Comparison of ENCODE assay signal across 10 cellular contexts in genomic region chr1:228455715-228456114, GRCh38. TPM values are rescaled to one million over a fixed set of nuclear protein-coding genes. Genes with fewer than 3 reads are reported as not detected.
DNase-seq lines count a peak whose midpoint lies in the region; ATAC-seq, FAIRE-seq and TF ChIP-seq lines count a peak whose summit lies in the region.
"Had no signal": no experiment of that assay in that cellular context is flagged by ENCODE, and none has a peak within 500 bp of the region (broad histone marks: within the 10 kb centered on the region; RNA-seq: fewer than 3 reads in every experiment).

No MANE protein-coding gene starts in this region.

- peak overlapping the region; percentile 5 for H3K4me3 Mint-ChIP-seq in activated naive CD4-positive, alpha-beta T cell treated with anti-CD3 and anti-CD28 coated beads for 36 hours

- CTCF ChIA-PET in activated naive CD4-positive, alpha-beta T cell treated with anti-CD3 and anti-CD28 coated beads for 36 hours (lab: Charles Lee): interaction anchor here (1.5 to 1.9 kb wide), 2 partner anchors 18 to 50 kb away, joined by 4 to 5 read pairs; partner anchors contain the start of gene TRIM11

- FAIRE-seq in urothelium cell line (lab: Jason Lieb, UNC): no peak

- intact Hi-C loops in activated naive CD4-positive, alpha-beta T cell treated with anti-CD3 and anti-CD28 coated beads for 36 hours (cut with micrococcal nuclease): no loop called here

- no peaks in the 10 kb centered on the region for H3K9me3 Mint-ChIP-seq in activated naive CD4-positive, alpha-beta T cell treated with anti-CD3 and anti-CD28 coated beads for 36 hours

- TF ChIP-seq CTCF in cardiac fibroblast (IDR thresholded peaks at IDR 0.05; ENCODE audit: low read depth, low read length) (peak; percentile 16), retinal pigment epithelial cell (conservative IDR thresholded peaks at IDR 0.05; ENCODE audit: low read depth, low read length) (peak; percentile 42)

- no peak overlapping the region for H3K27ac Mint-ChIP-seq in activated naive CD4-positive, alpha-beta T cell treated with anti-CD3 and anti-CD28 coated beads for 36 hours

- peaks cover 1% of the 10 kb centered on the region for H3K27me3 Mint-ChIP-seq in activated naive CD4-positive, alpha-beta T cell treated with anti-CD3 and anti-CD28 coated beads for 36 hours (ENCODE audit: low read depth)

- no peak for ATAC-seq in GM21381 (IDR thresholded peaks at IDR 0.05; ENCODE audit: unreplicated experiment)
- ATAC-seq: esophagus mucosa had no signal

- no peak for DNase-seq in activated naive CD4-positive, alpha-beta T cell treated with anti-CD3 and anti-CD28 coated beads for 36 hours
- no peak for DNase-seq in activated naive CD4-positive, alpha-beta T cell (lab: John Stamatoyannopoulos, UW)
- DNase-seq in MV-4-11 (lab: John Stamatoyannopoulos, UW): peak; percentile 5
- peak in 1 of 2 donors; percentile 50 for DNase-seq in cardiac fibroblast (ENCODE audit: low read depth in 2 of 2)
- DNase-seq in retinal pigment epithelial cell (ENCODE audit: low read depth): no peak
- DNase-seq in urothelium cell line (ENCODE audit: low spot score): no peak
- DNase-seq in activated T-cell treated with anti-CD3 and anti-CD28 coated beads, Interleukin-2, amount 50 U/mL, for 1 hour: no peak

- peaks cover 1% of the 10 kb centered on the region for H3K36me3 Mint-ChIP-seq in activated naive CD4-positive, alpha-beta T cell treated with anti-CD3 and anti-CD28 coated beads for 36 hours (ENCODE audit: low read depth)

- peaks cover 21% of the 10 kb centered on the region for H3K4me1 Mint-ChIP-seq in activated naive CD4-positive, alpha-beta T cell treated with anti-CD3 and anti-CD28 coated beads for 36 hours (ENCODE audit: low read depth)

- H3K4me3 ChIP-seq in cardiac fibroblast (replicated peaks in 1 of 2; ENCODE audit: low read depth in 2 of 2, low read length in 2 of 2) (no peak overlapping the region), retinal pigment epithelial cell (ENCODE audit: low read length) (peak overlapping the region; percentile 86)

RNA-seq across cellular contexts. Expression of gene RNF187, which starts 31.5 kb away (rescaled TPM):
- 100 to 1,000 TPM; 112 to 116 TPM for total RNA-seq in activated naive CD4-positive, alpha-beta T cell treated with anti-CD3 and anti-CD28 coated beads for 36 hours

RNA-seq across cellular contexts. Expression of gene TRIM17, which starts 39.1 kb away (rescaled TPM):
- 1 to 10 TPM; 1.0 to 1.2 TPM for total RNA-seq in activated naive CD4-positive, alpha-beta T cell treated with anti-CD3 and anti-CD28 coated beads for 36 hours
- total RNA-seq: myocyte had no signal

RNA-seq across cellular contexts. Expression of gene TRIM11, which starts 49.1 kb away (rescaled TPM):
- total RNA-seq in activated naive CD4-positive, alpha-beta T cell treated with anti-CD3 and anti-CD28 coated beads for 36 hours: 10 to 100 TPM; 26.0 to 27.5 TPM
